1 cellular context compared by ENCODE assay signal in genomic region chr9:114278356-114278755, GRCh38.
TF ChIP-seq lines count a peak whose summit lies in the region.

No MANE protein-coding gene starts in this region.

TF ChIP-seq in A549, 52 proteins besides CTCF, POLR2A, EP300 and RAD21 (continued from another document):
- TF ChIP-seq HOXB5 (CRISPR knock-in tag; IDR thresholded peaks at IDR 0.05) (no peak), KDM5A (IDR thresholded peaks at IDR 0.05) (no peak), JUNB (IDR thresholded peaks at IDR 0.05) (no peak), RARB (CRISPR knock-in tag; IDR thresholded peaks at IDR 0.05) (no peak), EHF (CRISPR knock-in tag; IDR thresholded peaks at IDR 0.05) (no peak), HDAC2 (IDR thresholded peaks at IDR 0.05) (no peak), HEYL (CRISPR knock-in tag; IDR thresholded peaks at IDR 0.05) (no peak), FOXS1 (CRISPR knock-in tag; IDR thresholded peaks at IDR 0.05) (no peak), PHF8 (IDR thresholded peaks at IDR 0.05; ENCODE audit: borderline replicate concordance, low read depth) (no peak)
